ENCODE assay signal across 22 cellular contexts in the genomic region with DNA sequence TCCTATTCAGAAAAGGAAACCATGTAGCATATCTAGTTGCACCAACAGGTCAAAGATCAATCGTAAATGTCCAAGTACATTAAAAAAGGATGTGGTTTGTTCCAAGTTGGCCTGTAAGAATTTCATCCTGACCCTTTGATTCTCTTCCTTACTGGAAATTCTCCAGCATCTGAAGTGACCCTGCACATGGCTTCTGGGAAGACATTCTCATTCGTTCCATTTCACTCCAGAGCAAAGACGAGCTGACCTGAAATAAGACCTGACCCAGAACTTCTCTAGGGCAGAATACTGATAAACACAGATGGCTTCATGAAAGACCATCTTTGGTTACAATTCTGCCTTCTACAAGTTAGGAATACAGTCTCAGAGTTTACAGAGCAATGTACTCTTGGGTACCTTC. TPM values are rescaled to one million over a fixed set of nuclear protein-coding genes. Genes with fewer than 3 reads are reported as not detected.
DNase-seq lines count a peak whose midpoint lies in the region; FAIRE-seq and TF ChIP-seq lines count a peak whose summit lies in the region.
"Had no signal": no experiment of that assay in that cellular context is flagged by ENCODE, and none has a peak within 500 bp of the region (broad histone marks: within the 10 kb centered on the region; RNA-seq: fewer than 3 reads in every experiment).

No MANE protein-coding gene starts in this region.

- no peaks in the 10 kb centered on the region for H3K79me1 ChIP-seq in mesenchymal stem cell (replicated peaks; ENCODE audit: low read length, poor library complexity, severe bottlenecking)

- no peak overlapping the region for H3K4ac ChIP-seq in mesenchymal stem cell (ENCODE audit: low read depth in 1 of 2, low read length in 2 of 2)

- TF ChIP-seq EP300 in transverse colon (IDR thresholded peaks at IDR 0.05; ENCODE audit: low read depth), result no peak

- H2BK12ac ChIP-seq in mesenchymal stem cell (ENCODE audit: low read length in 2 of 2), result no peak overlapping the region

- no peak overlapping the region for H4K8ac ChIP-seq in mesenchymal stem cell (ENCODE audit: low read length)

- in situ Hi-C loops in SK-MEL-5 (cut with HindIII; ENCODE audit: low pct_unique_long_range_greater_than_20kb, low sequenced_read_pairs) (no loop called here), transverse colon (cut with MboI; ENCODE audit: low pct_ligation_motif_present in 1 of 4, low pct_unique_long_range_greater_than_20kb in 1 of 4, low sequenced_read_pairs in 3 of 4) (no loop called here)

- no peak overlapping the region for H3K9ac ChIP-seq in mesenchymal stem cell (ENCODE audit: low read length)
- H3K9ac ChIP-seq: parathyroid adenoma had no signal

- no peak overlapping the region for H3K27ac ChIP-seq in mesenchymal stem cell (ENCODE audit: low read length, poor library complexity, severe bottlenecking)
- peak overlapping the region in 3 of 4 donors; percentile 27 to 37 (median 30) for H3K27ac ChIP-seq in transverse colon
- H3K27ac ChIP-seq: parathyroid adenoma, PC-9, SJCRH30, thoracic aorta had no signal

- 47% methylated on average over 3 of the region's 3 CpGs for WGBS in mesenchymal stem cell
- 14 to 28% methylated on average over 1 to 3 of the region's 3 CpGs for WGBS in transverse colon (ENCODE audit: low coverage in 1 of 2), 2 donors

- H3K4me2 ChIP-seq in mesenchymal stem cell (ENCODE audit: low read length, poor library complexity, severe bottlenecking), result no peak overlapping the region
- H3K4me2 ChIP-seq: PC-9 had no signal

- H3K18ac ChIP-seq in mesenchymal stem cell (ENCODE audit: low read depth in 1 of 2, low read length in 2 of 2), result no peak overlapping the region

- no peak overlapping the region for H2BK5ac ChIP-seq in mesenchymal stem cell (ENCODE audit: low read depth, low read length, poor library complexity, severe bottlenecking)

- no peak for TF ChIP-seq POLR2A in transverse colon (IDR thresholded peaks at IDR 0.05)

- H3K4me1 ChIP-seq in mesenchymal stem cell (ENCODE audit: control insufficient read depth, insufficient read depth, low read depth, low read length), result peaks cover 8% of the 10 kb centered on the region
- peaks cover 0 to 28% (median 18%) of the 10 kb centered on the region in 4 donors for H3K4me1 ChIP-seq in transverse colon

- no peak overlapping the region for H2BK15ac ChIP-seq in mesenchymal stem cell (ENCODE audit: low read depth, poor library complexity, severe bottlenecking)

- DNase-seq in SK-MEL-5 (ENCODE audit: low read depth, low spot score), result peak; percentile 63
- peak; percentile 33 for DNase-seq in mesenchymal stem cell
- no peak for DNase-seq in transverse colon
- DNase-seq in epidermal melanocyte (ENCODE audit: insufficient read length, low spot score), result no peak
- no peak for DNase-seq in Ammon's horn (ENCODE audit: low spot score)
- no peak for DNase-seq in posterior cingulate gyrus
- DNase-seq: activated effector memory CD4-positive, alpha-beta T cell treated with Interleukin-2 at 50 U/mL for 16 hours; CD8-positive, alpha-beta T cell; DMS153; left cardiac atrium; natural killer cell; NCI-H1092 treated with DMSO at 0.1 percent for 48 hours; NCI-H2081; PC-9; SJCRH30 had no signal

- no peaks in the 10 kb centered on the region for H3K9me3 ChIP-seq in mesenchymal stem cell (ENCODE audit: control insufficient read depth, low read length)
- H3K9me3 ChIP-seq in transverse colon, result no peaks in the 10 kb centered on the region
- H3K9me3 ChIP-seq: SJCRH30, thoracic aorta had no signal

- H3K36me3 ChIP-seq in mesenchymal stem cell (ENCODE audit: control insufficient read depth in 1 of 2, insufficient read depth in 2 of 2, low read depth in 1 of 2, low read length in 2 of 2) (no peaks in the 10 kb centered on the region), transverse colon (no peaks in the 10 kb centered on the region)
- H3K36me3 ChIP-seq: SJCRH30, thoracic aorta had no signal

- FAIRE-seq in endometrium (lab: Jason Lieb, UNC), result peak; percentile 59
- FAIRE-seq: colon, HTR-8/SVneo had no signal

- no peak overlapping the region for H3K14ac ChIP-seq in mesenchymal stem cell (ENCODE audit: low read length in 2 of 2)

- no peak overlapping the region for H2AK5ac ChIP-seq in mesenchymal stem cell (ENCODE audit: low read length, severe bottlenecking)

- no peak overlapping the region for H4K91ac ChIP-seq in mesenchymal stem cell (ENCODE audit: low read length)

- H2AFZ ChIP-seq in mesenchymal stem cell (ENCODE audit: low read depth, low read length), result no peak overlapping the region
- H2AFZ ChIP-seq: parathyroid adenoma, PC-9 had no signal

- H3K4me3 ChIP-seq in mesenchymal stem cell (ENCODE audit: insufficient read depth in 1 of 2, low read depth in 1 of 2, low read length in 2 of 2) (no peak overlapping the region), transverse colon (no peak overlapping the region)
- H3K4me3 ChIP-seq: PC-9, SJCRH30, thoracic aorta had no signal

- no peak overlapping the region for H2BK120ac ChIP-seq in mesenchymal stem cell (ENCODE audit: low read depth, low read length)

- H3K23ac ChIP-seq in mesenchymal stem cell (ENCODE audit: low read length in 2 of 2), result no peak overlapping the region

- intact Hi-C loops in transverse colon (cut with DNase I; ENCODE audit: low total_unique reads) (no loop called here), posterior cingulate gyrus (cut with DNase I) (no loop called here)

- H3K27me3 ChIP-seq in mesenchymal stem cell (ENCODE audit: control insufficient read depth in 1 of 2, insufficient read depth in 1 of 2, low read length in 2 of 2), result peaks cover 0 to 6% of the 10 kb centered on the region in 2 experiments
- no peaks in the 10 kb centered on the region for H3K27me3 ChIP-seq in transverse colon
- H3K27me3 ChIP-seq: SJCRH30 had no signal

- TF ChIP-seq CTCF in transverse colon (IDR thresholded peaks at IDR 0.05), result no peak

RNA-seq across cellular contexts. Expression of a gene that starts 39.8 kb away (rescaled TPM):
- total RNA-seq in SK-MEL-5 (2014; rRNA removed; shearing (Covaris generic)), result 156 and 173 TPM in 2 replicates
- polyA plus RNA-seq in SK-MEL-5 (2015; cell fraction: cytosol; rRNA removed), result 90.8 and 107 TPM in 2 replicates
- polyA plus RNA-seq in SK-MEL-5 (2015; cell fraction: nucleus; rRNA removed), result 129 and 136 TPM in 2 replicates
- polyA plus RNA-seq in mesenchymal stem cell (2013, experiment 1 of 2), result 0.03 TPM
- polyA plus RNA-seq in mesenchymal stem cell (2013, experiment 2 of 2), result not detected
- not detected for total RNA-seq in transverse colon
- total RNA-seq: CD8-positive, alpha-beta T cell; fibroblast of lung; natural killer cell; PC-9; WTC11 had no signal
- polyA plus RNA-seq: fibroblast of lung had no signal

Comparison
In these comparisons a context has a peak if more than half of its experiments do, and no peak if none do; other contexts are left out.
1. DNase-seq: peak in SK-MEL-5 (single experiment) and mesenchymal stem cell (single experiment); none in transverse colon (single experiment), epidermal melanocyte (single experiment), Ammon's horn (single experiment) and posterior cingulate gyrus (0 of 10).
2. RNA of a gene that starts 39.8 kb away (total RNA-seq): 156 to 173 TPM in SK-MEL-5; not detected in transverse colon; every median in the first group is over 100 times any median in the second.